In genomic region chr13:111963031-111963430, GRCh38 we compare ENCODE assay signal across 22 cellular contexts.
DNase-seq lines count a peak whose midpoint lies in the region; ATAC-seq and TF ChIP-seq lines count a peak whose summit lies in the region.
"Had no signal": no experiment of that assay in that cellular context is flagged by ENCODE, and none has a peak within 500 bp of the region (broad histone marks: within the 10 kb centered on the region; RNA-seq: fewer than 3 reads in every experiment).

No MANE protein-coding gene starts in this region.

- no peak overlapping the region for H2BK20ac ChIP-seq in H9 (ENCODE audit: low read depth, low read length, poor library complexity, severe bottlenecking)

- H3K36me3 Mint-ChIP-seq in H9 (ENCODE audit: insufficient read depth in 1 of 3, low read depth in 3 of 3): no peaks in the 10 kb centered on the region
- no peaks in the 10 kb centered on the region for H3K36me3 Mint-ChIP-seq in stimulated activated effector memory CD8-positive, alpha-beta T cell treated with anti-CD3 and anti-CD28 coated beads, Interleukin-12 subunit alpha, Interleukin-12 subunit beta, amount 100 ng/mL, for 72 hours
- H3K36me3 Mint-ChIP-seq: CD8-positive, alpha-beta memory T cell had no signal

- no peak overlapping the region for H2BK120ac ChIP-seq in H9 (ENCODE audit: low read depth, low read length, poor library complexity, severe bottlenecking)

- H3K27me3 ChIP-seq in BLaER1: no peaks in the 10 kb centered on the region
- no peaks in the 10 kb centered on the region for H3K27me3 ChIP-seq in H9 (ENCODE audit: insufficient read depth, low read length)

- H4K20me1 ChIP-seq in BLaER1 (no peaks in the 10 kb centered on the region), H9 (ENCODE audit: control insufficient read depth, insufficient read depth, insufficient read length) (no peaks in the 10 kb centered on the region)

- H3K14ac ChIP-seq in H9 (ENCODE audit: insufficient read depth, low read length): no peak overlapping the region

- no peak overlapping the region for H3T11ph ChIP-seq in H9 (ENCODE audit: low read length)

- no peaks in the 10 kb centered on the region for H3K9me3 Mint-ChIP-seq in H9
- H3K9me3 Mint-ChIP-seq in stimulated activated effector memory CD8-positive, alpha-beta T cell treated with anti-CD3 and anti-CD28 coated beads, Interleukin-12 subunit alpha, Interleukin-12 subunit beta, amount 100 ng/mL, for 72 hours: no peaks in the 10 kb centered on the region
- no peaks in the 10 kb centered on the region for H3K9me3 Mint-ChIP-seq in stimulated activated naive CD8-positive, alpha-beta T cell treated with anti-CD3 and anti-CD28 coated beads, Interleukin-15, amount 100 ng/mL, for 72 hours
- H3K9me3 Mint-ChIP-seq: CD4-positive, alpha-beta T cell; CD8-positive, alpha-beta memory T cell; GM23338 had no signal

- WGBS in H9 (ENCODE audit: extremely low coverage, insufficient read length, low lambda C conversion rate): no CpG with 5 or more reads among the region's 13 CpGs

- H4K5ac ChIP-seq in H9 (ENCODE audit: insufficient read length, low read depth, low read length): no peak overlapping the region

- H3K9me3 ChIP-seq in BLaER1 (peaks cover 5% of the 10 kb centered on the region; the same call in 1 of the 2 replicates), H9 (ENCODE audit: control insufficient read depth, low read depth, low read length) (no peaks in the 10 kb centered on the region)
- H3K9me3 ChIP-seq: A549, BE2C, HAP-1 had no signal

- TF ChIP-seq CTCF in H9 (conservative IDR thresholded peaks at IDR 0.05): no peak

- H3K27ac Mint-ChIP-seq in H9: no peak overlapping the region
- no peak overlapping the region for H3K27ac Mint-ChIP-seq in stimulated activated effector memory CD8-positive, alpha-beta T cell treated with anti-CD3 and anti-CD28 coated beads, Interleukin-12 subunit alpha, Interleukin-12 subunit beta, amount 100 ng/mL, for 72 hours
- no peak overlapping the region for H3K27ac Mint-ChIP-seq in stimulated activated naive CD8-positive, alpha-beta T cell treated with anti-CD3 and anti-CD28 coated beads, Interleukin-15, amount 100 ng/mL, for 72 hours
- H3K27ac Mint-ChIP-seq: CD4-positive, alpha-beta T cell; CD8-positive, alpha-beta memory T cell; GM23338; HFFc6 had no signal

- H3K79me2 ChIP-seq in H9 (ENCODE audit: insufficient read depth, low read length): no peaks in the 10 kb centered on the region

- H3K56ac ChIP-seq in H9 (ENCODE audit: insufficient read length, low read depth, low read length): no peak overlapping the region

- H3K18ac ChIP-seq in H9 (ENCODE audit: insufficient read length, low read depth, low read length): no peak overlapping the region

- H2AK5ac ChIP-seq in H9 (ENCODE audit: insufficient read length, low read length): no peak overlapping the region

- no peak overlapping the region for H3K4me3 Mint-ChIP-seq in H9
- no peak overlapping the region for H3K4me3 Mint-ChIP-seq in stimulated activated effector memory CD8-positive, alpha-beta T cell treated with anti-CD3 and anti-CD28 coated beads, Interleukin-12 subunit alpha, Interleukin-12 subunit beta, amount 100 ng/mL, for 72 hours
- no peak overlapping the region for H3K4me3 Mint-ChIP-seq in stimulated activated naive CD8-positive, alpha-beta T cell treated with anti-CD3 and anti-CD28 coated beads, Interleukin-15, amount 100 ng/mL, for 72 hours
- H3K4me3 Mint-ChIP-seq: CD4-positive, alpha-beta T cell; CD8-positive, alpha-beta memory T cell; GM23338; HFFc6 had no signal

- peaks cover 14% of the 10 kb centered on the region for H3K27me3 Mint-ChIP-seq in H9 (ENCODE audit: low read depth)
- H3K27me3 Mint-ChIP-seq in stimulated activated naive CD8-positive, alpha-beta T cell treated with anti-CD3 and anti-CD28 coated beads, Interleukin-15, amount 100 ng/mL, for 72 hours: no peaks in the 10 kb centered on the region

- H2BK5ac ChIP-seq in H9 (ENCODE audit: insufficient read length, low read length): no peak overlapping the region

- no peaks in the 10 kb centered on the region for H3K36me3 ChIP-seq in BLaER1
- H3K36me3 ChIP-seq: BE2C, HAP-1 had no signal

- H3K4me1 ChIP-seq in BLaER1: peaks cover 10% of the 10 kb centered on the region
- no peaks in the 10 kb centered on the region for H3K4me1 ChIP-seq in H9 (ENCODE audit: insufficient read depth, low read length)
- H3K4me1 ChIP-seq: A549, BE2C, HAP-1 had no signal

- no peak overlapping the region for H3K23ac ChIP-seq in H9 (ENCODE audit: insufficient read length, low read depth, low read length)

- no peak overlapping the region for H2BK15ac ChIP-seq in H9 (ENCODE audit: low read depth, low read length)

- H3K23me2 ChIP-seq in H9 (ENCODE audit: insufficient read length, low read depth, low read length, poor library complexity, severe bottlenecking): no peaks in the 10 kb centered on the region

- no peak overlapping the region for H2BK12ac ChIP-seq in H9 (ENCODE audit: insufficient read length, low read depth, low read length)

- ATAC-seq in stimulated activated effector memory CD8-positive, alpha-beta T cell treated with anti-CD3 and anti-CD28 coated beads, Interleukin-12 subunit alpha, Interleukin-12 subunit beta, amount 100 ng/mL, for 72 hours: peak; percentile 24
- no peak for ATAC-seq in stimulated activated naive CD8-positive, alpha-beta T cell treated with anti-CD3 and anti-CD28 coated beads, Interleukin-15, amount 100 ng/mL, for 72 hours
- ATAC-seq: A549, GM12878, GM23338 had no signal

- no peaks in the 10 kb centered on the region for H3K79me1 ChIP-seq in H9 (ENCODE audit: insufficient read depth, low read depth, low read length, poor library complexity, severe bottlenecking)

- H3K27ac ChIP-seq in BLaER1: no peak overlapping the region
- no peak overlapping the region for H3K27ac ChIP-seq in H9 (ENCODE audit: insufficient read length, low read depth, low read length)
- H3K27ac ChIP-seq: A549, C4-2B had no signal

- H3K4me2 ChIP-seq in BLaER1: peak overlapping the region; percentile 11; the same call in 1 of the 2 replicates
- H3K4me2 ChIP-seq in H9 (ENCODE audit: insufficient read depth, insufficient read length, low read length): no peak overlapping the region
- H3K4me2 ChIP-seq: A549, GM23338 had no signal

- no peak overlapping the region for H4K91ac ChIP-seq in H9 (ENCODE audit: insufficient read length, low read depth, low read length)

- no peak overlapping the region for H4K8ac ChIP-seq in H9 (replicated peaks; ENCODE audit: insufficient read length, low read depth, low read length)

- H3K9ac ChIP-seq in BLaER1 (no peak overlapping the region), H9 (ENCODE audit: extremely low read depth, insufficient read length, low read length) (no peak overlapping the region)

- no peaks in the 10 kb centered on the region for H3K4me1 Mint-ChIP-seq in H9
- H3K4me1 Mint-ChIP-seq in stimulated activated effector memory CD8-positive, alpha-beta T cell treated with anti-CD3 and anti-CD28 coated beads, Interleukin-12 subunit alpha, Interleukin-12 subunit beta, amount 100 ng/mL, for 72 hours: no peaks in the 10 kb centered on the region
- no peaks in the 10 kb centered on the region for H3K4me1 Mint-ChIP-seq in stimulated activated naive CD8-positive, alpha-beta T cell treated with anti-CD3 and anti-CD28 coated beads, Interleukin-15, amount 100 ng/mL, for 72 hours
- H3K4me1 Mint-ChIP-seq: CD8-positive, alpha-beta memory T cell; GM23338 had no signal

- intact Hi-C loops in posterior vena cava (cut with DNase I): no loop called here

- DNase-seq in H9 (peak; percentile 23), posterior vena cava (ENCODE audit: low spot score) (peak; percentile 62), NCI-H1417 (lab: John Stamatoyannopoulos, UW) (no peak)
- DNase-seq in stimulated activated effector memory CD8-positive, alpha-beta T cell treated with anti-CD3 and anti-CD28 coated beads, Interleukin-12 subunit alpha, Interleukin-12 subunit beta, amount 100 ng/mL, for 72 hours (ENCODE audit: low spot score in 2 of 2): no peak
- DNase-seq in stimulated activated naive CD8-positive, alpha-beta T cell treated with anti-CD3 and anti-CD28 coated beads, Interleukin-15, amount 100 ng/mL, for 72 hours: no peak
- no peak for DNase-seq in activated CD4-positive, alpha-beta T cell treated with anti-CD3 and anti-CD28 coated beads for 48 hours
- DNase-seq: 8988T; ACHN; BE2C; CD4-positive, alpha-beta T cell; CD8-positive, alpha-beta memory T cell; DMS 273 treated with DMSO at 0.1 percent for 48 hours; DMS79; EL; GDM1; HFFc6 had no signal

- no peak overlapping the region for H2AFZ ChIP-seq in H9 (ENCODE audit: low read length)
- H2AFZ ChIP-seq: GM23338 had no signal

- no peak overlapping the region for H3K4ac ChIP-seq in H9 (ENCODE audit: low read depth, low read length)

- H3K4me3 ChIP-seq in BLaER1: no peak overlapping the region
- H3K4me3 ChIP-seq: A549, GM12878, GM23338, HAP-1 had no signal

Comparison
In these comparisons a context has a peak if more than half of its experiments do, and no peak if none do; other contexts are left out.
1. DNase-seq: peak in H9 (single experiment) and posterior vena cava (single experiment); none in stimulated activated effector memory CD8-positive, alpha-beta T cell treated with anti-CD3 and anti-CD28 coated beads, Interleukin-12 subunit alpha, Interleukin-12 subunit beta, amount 100 ng/mL, for 72 hours (0 of 2), stimulated activated naive CD8-positive, alpha-beta T cell treated with anti-CD3 and anti-CD28 coated beads, Interleukin-15, amount 100 ng/mL, for 72 hours (0 of 2), NCI-H1417 (0 of 3) and activated CD4-positive, alpha-beta T cell treated with anti-CD3 and anti-CD28 coated beads for 48 hours (single experiment).